ENCODE assay signal across 16 cellular contexts in the genomic region with DNA sequence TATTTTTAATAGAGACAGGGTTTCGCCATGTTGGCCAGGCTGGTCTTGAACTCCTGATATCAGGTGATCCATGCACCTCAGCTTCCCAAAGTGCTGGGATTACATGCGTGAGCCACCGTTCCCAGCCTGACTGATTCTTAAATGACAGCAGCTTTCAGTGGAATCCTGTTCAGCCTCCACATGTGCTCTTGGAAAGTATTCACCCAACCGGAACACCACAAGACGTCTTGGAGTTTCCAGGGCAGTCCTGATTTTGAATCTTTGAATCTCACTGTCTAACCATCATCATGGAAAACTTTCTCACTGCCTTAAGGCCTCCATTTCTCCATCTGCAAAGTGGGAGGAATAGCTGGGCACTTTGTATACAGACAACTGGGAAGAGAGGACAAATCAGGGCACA. TPM values are rescaled to one million over a fixed set of nuclear protein-coding genes. Genes with fewer than 3 reads are reported as not detected.
DNase-seq lines count a peak whose midpoint lies in the region; ATAC-seq and TF ChIP-seq lines count a peak whose summit lies in the region.
"Had no signal": no experiment of that assay in that cellular context is flagged by ENCODE, and none has a peak within 500 bp of the region (broad histone marks: within the 10 kb centered on the region; RNA-seq: fewer than 3 reads in every experiment).

No MANE protein-coding gene starts in this region.

- no peak overlapping the region for H3K27ac ChIP-seq in CD8-positive, alpha-beta memory T cell (ENCODE audit: low read depth, low read length)
- no peak overlapping the region for H3K27ac ChIP-seq in suprapubic skin
- H3K27ac ChIP-seq: A549; BLaER1 treated with 17β-estradiol and CSF1 and Interleukin-3, amounts not matched to agents 10 nM and 100 nM had no signal

- CTCF ChIA-PET in activated CD4-positive, alpha-beta T cell treated with anti-CD3 and anti-CD28 coated beads, Interleukin-2, amount 10 ng/mL, durations not matched to agents 7 days and 5 days (lab: Charles Lee): no interaction called here
- CTCF ChIA-PET in CD8-positive, alpha-beta memory T cell (lab: Charles Lee): no interaction called here

- H3K27me3 Mint-ChIP-seq in activated CD4-positive, alpha-beta T cell treated with anti-CD3 and anti-CD28 coated beads, Interleukin-2, amount 10 ng/mL, durations not matched to agents 7 days and 5 days: peaks cover 16% of the 10 kb centered on the region
- H3K27me3 Mint-ChIP-seq in CD8-positive, alpha-beta memory T cell: no peaks in the 10 kb centered on the region
- H3K27me3 Mint-ChIP-seq in activated T-helper 2 cell treated with anti-CD3 and anti-CD28 coated beads, Interferon-gamma antibody, Interleukin-2, Interleukin-4, amounts not matched to agents 10 μg/mL and 5 μg/mL and 100 μg/mL, durations not matched to agents 14 hours and 24 hours and 36 hours (ENCODE audit: low read depth): peaks cover 40% of the 10 kb centered on the region
- no peaks in the 10 kb centered on the region for H3K27me3 Mint-ChIP-seq in naive thymus-derived CD8-positive, alpha-beta T cell

- no peaks in the 10 kb centered on the region for H3K9me3 Mint-ChIP-seq in activated CD4-positive, alpha-beta T cell treated with anti-CD3 and anti-CD28 coated beads, Interleukin-2, amount 10 ng/mL, durations not matched to agents 7 days and 5 days
- no peaks in the 10 kb centered on the region for H3K9me3 Mint-ChIP-seq in CD8-positive, alpha-beta memory T cell
- no peaks in the 10 kb centered on the region for H3K9me3 Mint-ChIP-seq in activated T-helper 2 cell treated with anti-CD3 and anti-CD28 coated beads, Interferon-gamma antibody, Interleukin-2, Interleukin-4, amounts not matched to agents 10 μg/mL and 5 μg/mL and 100 μg/mL, durations not matched to agents 14 hours and 24 hours and 36 hours
- H3K9me3 Mint-ChIP-seq in naive thymus-derived CD8-positive, alpha-beta T cell: no peaks in the 10 kb centered on the region

- no peaks in the 10 kb centered on the region for H3K9me3 ChIP-seq in CD8-positive, alpha-beta memory T cell (ENCODE audit: low read length)
- H3K9me3 ChIP-seq in suprapubic skin: no peaks in the 10 kb centered on the region
- H3K9me3 ChIP-seq: A549; BLaER1 treated with 17β-estradiol and CSF1 and Interleukin-3, amounts not matched to agents 10 nM and 100 nM had no signal

- POLR2A ChIA-PET in activated CD4-positive, alpha-beta T cell treated with anti-CD3 and anti-CD28 coated beads, Interleukin-2, amount 10 ng/mL, durations not matched to agents 7 days and 5 days (lab: Charles Lee): no interaction called here
- POLR2A ChIA-PET in CD8-positive, alpha-beta memory T cell (lab: Charles Lee): no interaction called here
- POLR2A ChIA-PET in naive thymus-derived CD8-positive, alpha-beta T cell (lab: Charles Lee): interaction anchor here (0.6 to 1.1 kb wide), 4 partner anchors 13 to 112 kb away, joined by 3 to 5 read pairs (median 3); partner anchors contain the start of gene ITPKB

- no peak overlapping the region for H3K4me3 ChIP-seq in CD8-positive, alpha-beta memory T cell (ENCODE audit: low read length)
- no peak overlapping the region for H3K4me3 ChIP-seq in suprapubic skin
- H3K4me3 ChIP-seq: A549; BLaER1 treated with 17β-estradiol and CSF1 and Interleukin-3, amounts not matched to agents 10 nM and 100 nM had no signal

- peaks cover 32% of the 10 kb centered on the region for H3K4me1 Mint-ChIP-seq in activated CD4-positive, alpha-beta T cell treated with anti-CD3 and anti-CD28 coated beads, Interleukin-2, amount 10 ng/mL, durations not matched to agents 7 days and 5 days
- H3K4me1 Mint-ChIP-seq in CD8-positive, alpha-beta memory T cell: peaks cover 32 to 41% (median 37%) of the 10 kb centered on the region in 3 donors
- peaks cover 33% of the 10 kb centered on the region for H3K4me1 Mint-ChIP-seq in activated T-helper 2 cell treated with anti-CD3 and anti-CD28 coated beads, Interferon-gamma antibody, Interleukin-2, Interleukin-4, amounts not matched to agents 10 μg/mL and 5 μg/mL and 100 μg/mL, durations not matched to agents 14 hours and 24 hours and 36 hours (ENCODE audit: low read depth)
- peaks cover 23 to 40% (median 34%) of the 10 kb centered on the region in 4 donors for H3K4me1 Mint-ChIP-seq in naive thymus-derived CD8-positive, alpha-beta T cell

- intact Hi-C loops in activated T-helper 2 cell treated with anti-CD3 and anti-CD28 coated beads, Interferon-gamma antibody, Interleukin-2, Interleukin-4, amounts not matched to agents 10 μg/mL and 5 μg/mL and 100 μg/mL, durations not matched to agents 14 hours and 24 hours and 36 hours (cut with micrococcal nuclease): loop anchor here (5.0 kb wide), 2 partner anchors 35 to 85 kb away; no protein-coding TSS in a partner anchor

- H3K27ac Mint-ChIP-seq in activated CD4-positive, alpha-beta T cell treated with anti-CD3 and anti-CD28 coated beads, Interleukin-2, amount 10 ng/mL, durations not matched to agents 7 days and 5 days: peak overlapping the region; percentile 39
- peak overlapping the region in 6 of 8 donors; percentile 52 to 91 (median 84) for H3K27ac Mint-ChIP-seq in CD8-positive, alpha-beta memory T cell
- peak overlapping the region; percentile 9 for H3K27ac Mint-ChIP-seq in activated T-helper 2 cell treated with anti-CD3 and anti-CD28 coated beads, Interferon-gamma antibody, Interleukin-2, Interleukin-4, amounts not matched to agents 10 μg/mL and 5 μg/mL and 100 μg/mL, durations not matched to agents 14 hours and 24 hours and 36 hours
- peak overlapping the region; percentile 63 to 85 (median 74) for H3K27ac Mint-ChIP-seq in naive thymus-derived CD8-positive, alpha-beta T cell

- H3K4me1 ChIP-seq in CD8-positive, alpha-beta memory T cell (ENCODE audit: insufficient read depth, low read length): peaks cover 36% of the 10 kb centered on the region
- H3K4me1 ChIP-seq in suprapubic skin: peaks cover 4% of the 10 kb centered on the region
- H3K4me1 ChIP-seq: A549 had no signal

- DNase-seq in activated CD4-positive, alpha-beta T cell treated with anti-CD3 and anti-CD28 coated beads, Interleukin-2, amount 10 ng/mL, durations not matched to agents 7 days and 5 days: no peak
- no peak for DNase-seq in activated CD4-positive, alpha-beta T cell treated with anti-CD3 and anti-CD28 coated beads for 48 hours
- no peak for DNase-seq in CD8-positive, alpha-beta memory T cell
- no peak for DNase-seq in activated T-helper 2 cell treated with anti-CD3 and anti-CD28 coated beads, Interferon-gamma antibody, Interleukin-2, Interleukin-4, amounts not matched to agents 10 μg/mL and 5 μg/mL and 100 μg/mL, durations not matched to agents 14 hours and 24 hours and 36 hours (ENCODE audit: low spot score)
- no peak for DNase-seq in naive thymus-derived CD8-positive, alpha-beta T cell
- no peak for DNase-seq in suprapubic skin (ENCODE audit: low spot score in 2 of 2)
- DNase-seq in anterior cingulate cortex (lab: John Stamatoyannopoulos, UW): no peak
- DNase-seq: COR-L47, GF-D8, KBM-7, NCI-H1436, NCI-H2029 treated with DMSO at 0.1 percent for 48 hours, NCI-H774 had no signal

- no peak for TF ChIP-seq CTCF in suprapubic skin (IDR thresholded peaks at IDR 0.05)

- TF ChIP-seq POLR2A in suprapubic skin (IDR thresholded peaks at IDR 0.05): no peak

- 92% methylated on average over 5 of the region's 5 CpGs for WGBS in suprapubic skin

- no peak for ATAC-seq in naive thymus-derived CD8-positive, alpha-beta T cell
- ATAC-seq in HG03457 (IDR thresholded peaks at IDR 0.05; ENCODE audit: unreplicated experiment): no peak
- ATAC-seq: A549 had no signal

- H3K36me3 Mint-ChIP-seq in activated CD4-positive, alpha-beta T cell treated with anti-CD3 and anti-CD28 coated beads, Interleukin-2, amount 10 ng/mL, durations not matched to agents 7 days and 5 days (ENCODE audit: low read depth): no peaks in the 10 kb centered on the region
- no peaks in the 10 kb centered on the region for H3K36me3 Mint-ChIP-seq in CD8-positive, alpha-beta memory T cell
- H3K36me3 Mint-ChIP-seq in activated T-helper 2 cell treated with anti-CD3 and anti-CD28 coated beads, Interferon-gamma antibody, Interleukin-2, Interleukin-4, amounts not matched to agents 10 μg/mL and 5 μg/mL and 100 μg/mL, durations not matched to agents 14 hours and 24 hours and 36 hours (ENCODE audit: low read depth): no peaks in the 10 kb centered on the region
- H3K36me3 Mint-ChIP-seq in naive thymus-derived CD8-positive, alpha-beta T cell: no peaks in the 10 kb centered on the region

- no peak for TF ChIP-seq EP300 in suprapubic skin (IDR thresholded peaks at IDR 0.05)

- no peak overlapping the region for H3K4me3 Mint-ChIP-seq in activated CD4-positive, alpha-beta T cell treated with anti-CD3 and anti-CD28 coated beads, Interleukin-2, amount 10 ng/mL, durations not matched to agents 7 days and 5 days
- peak overlapping the region in 2 of 7 donors; percentile 30 to 37 for H3K4me3 Mint-ChIP-seq in CD8-positive, alpha-beta memory T cell
- H3K4me3 Mint-ChIP-seq in activated T-helper 2 cell treated with anti-CD3 and anti-CD28 coated beads, Interferon-gamma antibody, Interleukin-2, Interleukin-4, amounts not matched to agents 10 μg/mL and 5 μg/mL and 100 μg/mL, durations not matched to agents 14 hours and 24 hours and 36 hours (ENCODE audit: low read depth): no peak overlapping the region
- peak overlapping the region in 3 of 10 donors; percentile 16 to 47 (median 30) for H3K4me3 Mint-ChIP-seq in naive thymus-derived CD8-positive, alpha-beta T cell

- H3K27me3 ChIP-seq in CD8-positive, alpha-beta memory T cell (ENCODE audit: insufficient read depth, low read length, poor library complexity, severe bottlenecking): no peaks in the 10 kb centered on the region
- H3K27me3 ChIP-seq in suprapubic skin: no peaks in the 10 kb centered on the region
- H3K27me3 ChIP-seq: BLaER1 treated with 17β-estradiol and CSF1 and Interleukin-3, amounts not matched to agents 10 nM and 100 nM had no signal

- no peaks in the 10 kb centered on the region for H3K36me3 ChIP-seq in CD8-positive, alpha-beta memory T cell (ENCODE audit: insufficient read depth, low read length)
- H3K36me3 ChIP-seq in suprapubic skin: no peaks in the 10 kb centered on the region
- H3K36me3 ChIP-seq: BLaER1 treated with 17β-estradiol and CSF1 and Interleukin-3, amounts not matched to agents 10 nM and 100 nM had no signal

RNA-seq across cellular contexts. Expression of gene ITPKB, which starts 58.1 kb away (rescaled TPM):
- total RNA-seq in activated CD4-positive, alpha-beta T cell treated with anti-CD3 and anti-CD28 coated beads, Interleukin-2, amount 10 ng/mL, durations not matched to agents 7 days and 5 days: 10 to 100 TPM; 61.1 to 64.0 TPM
- total RNA-seq in CD8-positive, alpha-beta memory T cell: 10 to 100 TPM; 37.7 to 39.6 TPM
- 50.1 TPM for polyA plus RNA-seq in CD8-positive, alpha-beta memory T cell
- 27.6 and 30.0 TPM in 2 replicates for total RNA-seq in activated T-helper 2 cell treated with anti-CD3 and anti-CD28 coated beads, Interferon-gamma antibody, Interleukin-2, Interleukin-4, amounts not matched to agents 10 μg/mL and 5 μg/mL and 100 μg/mL, durations not matched to agents 14 hours and 24 hours and 36 hours
- 100 to 1,000 TPM; 177 to 185 TPM for total RNA-seq in naive thymus-derived CD8-positive, alpha-beta T cell
- 10 to 100 TPM; 72.3 to 74.3 (median 73.0) TPM for polyA plus RNA-seq in naive thymus-derived CD8-positive, alpha-beta T cell
- 10 to 100 TPM; 31.0 to 39.0 (median 35.3) TPM for total RNA-seq in suprapubic skin

Comparison
In these comparisons a context has a peak if more than half of its experiments do, and no peak if none do; other contexts are left out.
1. H3K27ac Mint-ChIP-seq: peak in every context shown above with its lines; median percentile 84 in CD8-positive, alpha-beta memory T cell; 74 in naive thymus-derived CD8-positive, alpha-beta T cell; 39 in activated CD4-positive, alpha-beta T cell treated with anti-CD3 and anti-CD28 coated beads, Interleukin-2, amount 10 ng/mL, durations not matched to agents 7 days and 5 days; 9 in activated T-helper 2 cell treated with anti-CD3 and anti-CD28 coated beads, Interferon-gamma antibody, Interleukin-2, Interleukin-4, amounts not matched to agents 10 μg/mL and 5 μg/mL and 100 μg/mL, durations not matched to agents 14 hours and 24 hours and 36 hours.